Comparison of ENCODE assay signal across 29 cellular contexts in the genomic region with DNA sequence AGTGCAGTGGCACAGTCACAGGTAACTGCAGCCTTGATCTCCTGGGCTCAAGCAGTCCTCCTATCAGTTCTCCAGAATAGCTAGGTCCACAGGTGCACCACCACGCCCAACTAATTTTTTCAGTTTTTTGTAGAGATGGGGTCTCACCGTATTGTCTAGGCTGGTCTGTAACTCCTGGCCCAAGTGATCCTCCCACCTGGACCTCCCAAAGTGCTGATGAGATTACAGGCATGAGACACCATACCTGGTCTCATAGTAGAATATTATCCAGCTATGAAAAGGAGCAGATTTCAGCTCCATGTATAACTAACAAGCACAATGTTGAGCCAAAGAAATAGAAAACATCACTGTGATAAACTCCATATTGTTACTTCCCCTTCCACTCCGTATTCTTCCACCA.
"Had no signal": no experiment of that assay in that cellular context is flagged by ENCODE, and none has a peak within 500 bp of the region (broad histone marks: within the 10 kb centered on the region; RNA-seq: fewer than 3 reads in every experiment).

No MANE protein-coding gene starts in this region.

- H3K27ac Mint-ChIP-seq: dendritic cell treated with granulocyte-macrophage colony-stimulating factor and Interleukin-4, amounts not matched to agents 40 ng/mL and 50 ng/mL, for 4 days; endodermal cell had no signal

- H3K27me3 ChIP-seq: colonic mucosa, dorsolateral prefrontal cortex, esophagus muscularis mucosa, esophagus squamous epithelium, foreskin keratinocyte, gastrocnemius medialis, gastroesophageal sphincter, heart left ventricle, heart right ventricle, hepatocyte had no signal

- H2AFZ ChIP-seq: hepatocyte had no signal

- FAIRE-seq: endometrium, endothelial cell of umbilical vein, frontal cortex had no signal

- H3K27ac ChIP-seq: colonic mucosa, coronary artery, dorsolateral prefrontal cortex, epithelial cell of prostate, esophagus muscularis mucosa, esophagus squamous epithelium, foreskin keratinocyte, gastrocnemius medialis, gastroesophageal sphincter, heart left ventricle, heart right ventricle, hepatocyte had no signal

- H3K4me2 ChIP-seq: hepatocyte had no signal

- H3K4me3 Mint-ChIP-seq: dendritic cell treated with granulocyte-macrophage colony-stimulating factor and Interleukin-4, amounts not matched to agents 40 ng/mL and 50 ng/mL, for 4 days; effector memory CD8-positive, alpha-beta T cell; endodermal cell had no signal

- DNase-seq: colonic mucosa; cortex of kidney; dermis blood vessel endothelial cell; dorsolateral prefrontal cortex; effector CD4-positive, alpha-beta T cell; effector CD8-positive, alpha-beta T cell; effector memory CD4-positive, alpha-beta T cell; effector memory CD8-positive, alpha-beta T cell; endodermal cell; erythroblast; esophagus squamous epithelium; foreskin fibroblast; foreskin keratinocyte; foreskin melanocyte; gastrocnemius medialis; glutamatergic neuron; head of caudate nucleus; heart left ventricle; heart right ventricle had no signal

- H3K9me3 ChIP-seq: colonic mucosa, esophagus squamous epithelium, gastrocnemius medialis, gastroesophageal sphincter had no signal

- H3K27me3 Mint-ChIP-seq: dendritic cell treated with granulocyte-macrophage colony-stimulating factor and Interleukin-4, amounts not matched to agents 40 ng/mL and 50 ng/mL, for 4 days; effector memory CD8-positive, alpha-beta T cell had no signal

- ATAC-seq: effector memory CD8-positive, alpha-beta T cell; esophagus mucosa; foreskin keratinocyte; gastrocnemius medialis; gastroesophageal sphincter; heart left ventricle; heart right ventricle had no signal

- H3K79me2 ChIP-seq: hepatocyte had no signal

- H3K4me3 ChIP-seq: colonic mucosa, coronary artery, dorsolateral prefrontal cortex, esophagus muscularis mucosa, esophagus squamous epithelium, gastrocnemius medialis, gastroesophageal sphincter, heart left ventricle, heart right ventricle, hepatocyte had no signal

- H3K4me1 ChIP-seq: colonic mucosa, esophagus muscularis mucosa, esophagus squamous epithelium, foreskin keratinocyte, gastrocnemius medialis, gastroesophageal sphincter had no signal
